ENCODE assay signal across 1 cellular context in the genomic region with DNA sequence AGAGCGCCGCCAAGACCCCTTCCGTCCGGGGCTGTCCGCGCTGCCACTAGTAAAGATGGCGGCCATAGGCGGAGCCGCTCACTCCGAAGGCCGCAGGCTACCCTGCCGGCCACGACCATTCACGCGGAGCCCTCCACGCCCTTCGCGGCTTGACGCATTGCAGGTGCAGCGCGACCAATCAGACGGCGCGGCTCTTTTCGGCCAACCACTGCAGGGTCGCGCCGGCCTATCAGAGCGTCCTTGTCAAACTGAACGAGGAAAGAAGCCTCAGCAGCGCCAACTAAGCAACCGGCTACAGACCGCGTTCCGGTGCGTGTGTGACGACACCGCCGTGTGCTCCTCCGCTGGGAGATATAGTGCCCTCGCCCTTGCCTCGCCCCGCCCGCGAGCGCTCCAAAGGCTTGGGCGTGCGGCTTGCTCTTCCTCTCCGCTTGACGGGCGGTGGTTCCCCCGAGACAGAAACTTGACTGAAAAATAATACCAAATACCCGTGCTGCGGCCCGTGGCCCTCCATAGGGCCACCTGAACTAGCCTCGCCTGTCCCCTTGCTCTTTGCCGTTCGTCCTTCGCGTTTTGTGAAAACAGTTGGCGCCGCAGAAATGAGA.
TF ChIP-seq lines count a peak whose summit lies in the region.

No MANE protein-coding gene starts in this region.

TF ChIP-seq in endothelial cell of umbilical vein, 7 proteins besides CTCF, POLR2A, EP300 and RAD21 (continued from another document):
- TF ChIP-seq JUN (IDR thresholded peaks at IDR 0.05; ENCODE audit: borderline replicate concordance, insufficient read depth, insufficient read length, low read depth) (no peak), POLR2AphosphoS5 (IDR thresholded peaks at IDR 0.05; ENCODE audit: insufficient read depth, low read depth, low read length) (peak; percentile 91)
